Comparison of ENCODE assay signal across 8 cellular contexts in genomic region chr1:62746086-62746808, GRCh38. TPM values are rescaled to one million over a fixed set of nuclear protein-coding genes. Genes with fewer than 3 reads are reported as not detected.
DNase-seq lines count a peak whose midpoint lies in the region; ATAC-seq and TF ChIP-seq lines count a peak whose summit lies in the region.

No MANE protein-coding gene starts in this region.

- no peaks in the 10 kb centered on the region for H3K4me1 Mint-ChIP-seq in CD14-positive monocyte

- peak in 1 of 2 donors; percentile 56 for ATAC-seq in lower lobe of right lung
- no peak for ATAC-seq in HG03175 (IDR thresholded peaks at IDR 0.05; ENCODE audit: unreplicated experiment)
- ATAC-seq in HG02973 (IDR thresholded peaks at IDR 0.05; ENCODE audit: unreplicated experiment): no peak

- H3K27me3 Mint-ChIP-seq in CD14-positive monocyte (ENCODE audit: low read depth in 3 of 3): peaks cover 0 to 7% (median 3%) of the 10 kb centered on the region in 3 donors

- H3K36me3 Mint-ChIP-seq in CD14-positive monocyte: no peaks in the 10 kb centered on the region

- no peaks in the 10 kb centered on the region for H3K9me3 Mint-ChIP-seq in CD14-positive monocyte

- DNase-seq in CD14-positive monocyte (ENCODE audit: low spot score) (no peak), HCEC 1CT (peak; percentile 69), NCI-H748 (lab: John Stamatoyannopoulos, UW; ENCODE audit: unreplicated experiment) (peak; percentile 64), cerebellar cortex (ENCODE audit: low spot score) (peak; percentile 68), lower lobe of right lung (no peak)
- DNase-seq in activated CD8-positive, alpha-beta memory T cell treated with anti-CD3 and anti-CD28 coated beads, Interleukin-2, amount 50 U/mL, for 4 hours: no peak

- no peak overlapping the region for H3K27ac Mint-ChIP-seq in CD14-positive monocyte

- H3K36me3 ChIP-seq in lower lobe of right lung: no peaks in the 10 kb centered on the region

- TF ChIP-seq CTCF in CD14-positive monocyte (IDR thresholded peaks at IDR 0.05) (peak; percentile 74), lower lobe of right lung (IDR thresholded peaks at IDR 0.05) (peak; percentile 60)

- no peaks in the 10 kb centered on the region for H3K27me3 ChIP-seq in lower lobe of right lung (ENCODE audit: low read depth)

- no peaks in the 10 kb centered on the region for H3K4me1 ChIP-seq in lower lobe of right lung

- intact Hi-C loops in CD14-positive monocyte (cut with micrococcal nuclease): loop anchor here (5.0 to 10.0 kb wide), 3 partner anchors 239 to 574 kb away; no protein-coding TSS in a partner anchor
- intact Hi-C loops in lower lobe of right lung (cut with DNase I): loop anchor here (10.0 kb wide), 2 partner anchors 101 to 241 kb away; no protein-coding TSS in a partner anchor

- no peak overlapping the region for H3K4me3 Mint-ChIP-seq in CD14-positive monocyte

- no peaks in the 10 kb centered on the region for H3K9me3 ChIP-seq in lower lobe of right lung

- H3K27ac ChIP-seq in lower lobe of right lung: no peak overlapping the region

- peak overlapping the region; percentile 9 for H3K4me3 ChIP-seq in lower lobe of right lung

RNA-seq across cellular contexts. Expression of gene ATG4C, which starts 37.7 kb away (rescaled TPM):
- 10 to 100 TPM; 17.5 to 19.1 TPM for polyA plus RNA-seq in CD14-positive monocyte
- 14.0 TPM for total RNA-seq in lower lobe of right lung

RNA-seq across cellular contexts. Expression of gene DOCK7, which starts 58.1 kb away (rescaled TPM):
- 1 to 10 TPM; 2.9 to 3.5 TPM for polyA plus RNA-seq in CD14-positive monocyte
- total RNA-seq in lower lobe of right lung: 36.5 TPM

Comparison
In these comparisons a context has a peak if more than half of its experiments do, and no peak if none do; other contexts are left out.
1. DNase-seq: peak in HCEC 1CT (single experiment), NCI-H748 (single experiment) and cerebellar cortex (single experiment); none in CD14-positive monocyte (single experiment), lower lobe of right lung (single experiment) and activated CD8-positive, alpha-beta memory T cell treated with anti-CD3 and anti-CD28 coated beads, Interleukin-2, amount 50 U/mL, for 4 hours (single experiment).